In the genomic region with DNA sequence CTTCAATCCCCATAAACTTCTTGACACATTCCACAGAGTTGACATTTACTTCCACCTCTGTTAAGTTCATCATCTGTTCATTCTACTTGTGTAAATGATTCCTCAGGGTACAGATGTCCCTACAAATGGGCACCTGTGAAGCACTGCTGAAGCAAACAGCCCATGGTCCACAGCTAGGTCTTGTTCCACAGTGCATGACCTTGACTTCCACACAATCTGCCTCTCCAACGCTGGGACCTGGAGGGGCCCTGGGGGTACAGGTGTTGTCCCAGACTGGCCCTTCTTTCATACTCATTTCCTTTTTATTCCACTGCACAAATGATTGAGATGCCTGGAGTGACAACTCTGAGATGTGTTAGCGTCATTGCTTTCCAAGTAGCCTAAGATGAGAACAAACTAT, we compare ENCODE assay signal across 18 cellular contexts. TPM values are rescaled to one million over a fixed set of nuclear protein-coding genes. Genes with fewer than 3 reads are reported as not detected.
DNase-seq lines count a peak whose midpoint lies in the region; ATAC-seq, FAIRE-seq and TF ChIP-seq lines count a peak whose summit lies in the region.
"Had no signal": no experiment of that assay in that cellular context is flagged by ENCODE, and none has a peak within 500 bp of the region (broad histone marks: within the 10 kb centered on the region; RNA-seq: fewer than 3 reads in every experiment).

No MANE protein-coding gene starts in this region.

- no peak overlapping the region for H2BK15ac ChIP-seq in mesenchymal stem cell (ENCODE audit: low read depth, poor library complexity, severe bottlenecking)

- peak overlapping the region; percentile 13 for H3K27ac ChIP-seq in mesenchymal stem cell (ENCODE audit: low read length, poor library complexity, severe bottlenecking)
- H3K27ac ChIP-seq: C4-2B, GM23248 had no signal

- H3K79me1 ChIP-seq in mesenchymal stem cell (replicated peaks; ENCODE audit: low read length, poor library complexity, severe bottlenecking) = no peaks in the 10 kb centered on the region

- H3K9me3 Mint-ChIP-seq in chondrocyte (ENCODE audit: low read depth) = no peaks in the 10 kb centered on the region

- no peaks in the 10 kb centered on the region for H3K9me3 ChIP-seq in mesenchymal stem cell (ENCODE audit: control insufficient read depth, low read length)
- H3K9me3 ChIP-seq: HAP-1 had no signal

- no peaks in the 10 kb centered on the region for H3K27me3 Mint-ChIP-seq in chondrocyte (ENCODE audit: low read depth)
- H3K27me3 Mint-ChIP-seq: CD4-positive, alpha-beta memory T cell had no signal

- no peak for TF ChIP-seq CTCF in chondrocyte (IDR thresholded peaks at IDR 0.05)

- H4K8ac ChIP-seq in mesenchymal stem cell (ENCODE audit: low read length) = no peak overlapping the region

- H3K9ac ChIP-seq in mesenchymal stem cell (ENCODE audit: low read length) = no peak overlapping the region
- H3K9ac ChIP-seq: GM23248 had no signal

- DNase-seq in EL (peak; percentile 9), chondrocyte (ENCODE audit: low spot score) (no peak), mesenchymal stem cell (no peak), urothelium cell line (ENCODE audit: low spot score) (no peak), CD1c-positive myeloid dendritic cell (ENCODE audit: extremely low spot score) (no peak), HK-2 (ENCODE audit: unreplicated experiment) (no peak), Right ventricle myocardium superior (no peak)
- DNase-seq: ACHN; Calu3; CD4-positive, alpha-beta memory T cell; DMS79 treated with DMSO at 0.1 percent for 48 hours; GM23248 had no signal

- no peak for ATAC-seq in Right ventricle myocardium superior (ENCODE audit: poor library complexity)
- ATAC-seq: GM12878, K562 had no signal

- H3K4ac ChIP-seq in mesenchymal stem cell (ENCODE audit: low read depth in 1 of 2, low read length in 2 of 2) = no peak overlapping the region

- H3K4me2 ChIP-seq in mesenchymal stem cell (ENCODE audit: low read length, poor library complexity, severe bottlenecking) = no peak overlapping the region

- no peak overlapping the region for H2AFZ ChIP-seq in mesenchymal stem cell (ENCODE audit: low read depth, low read length)
- H2AFZ ChIP-seq: GM23248 had no signal

- H3K36me3 Mint-ChIP-seq in chondrocyte (ENCODE audit: low read depth) = no peaks in the 10 kb centered on the region
- H3K36me3 Mint-ChIP-seq: CD4-positive, alpha-beta memory T cell had no signal

- peaks cover 4% of the 10 kb centered on the region for H3K4me1 ChIP-seq in mesenchymal stem cell (ENCODE audit: control insufficient read depth, insufficient read depth, low read depth, low read length)
- H3K4me1 ChIP-seq: HAP-1 had no signal

- H3K4me1 Mint-ChIP-seq in chondrocyte (ENCODE audit: low read depth) = peaks cover 66% of the 10 kb centered on the region
- H3K4me1 Mint-ChIP-seq: CD4-positive, alpha-beta memory T cell had no signal

- H2BK120ac ChIP-seq in mesenchymal stem cell (ENCODE audit: low read depth, low read length) = no peak overlapping the region

- H3K14ac ChIP-seq in mesenchymal stem cell (ENCODE audit: low read length in 2 of 2) = no peak overlapping the region

- no peak overlapping the region for H2BK5ac ChIP-seq in mesenchymal stem cell (ENCODE audit: low read depth, low read length, poor library complexity, severe bottlenecking)

- FAIRE-seq in urothelium cell line (lab: Jason Lieb, UNC) = peak; percentile 55
- FAIRE-seq: GM12878, K562 had no signal

- no peak overlapping the region for H2AK5ac ChIP-seq in mesenchymal stem cell (ENCODE audit: low read length, severe bottlenecking)

- H3K4me3 Mint-ChIP-seq in chondrocyte (ENCODE audit: unreplicated experiment) = no peak overlapping the region
- H3K4me3 Mint-ChIP-seq: CD4-positive, alpha-beta memory T cell had no signal

- no peak overlapping the region for H3K4me3 ChIP-seq in mesenchymal stem cell (ENCODE audit: insufficient read depth in 1 of 2, low read depth in 1 of 2, low read length in 2 of 2)
- H3K4me3 ChIP-seq: GM12878, GM23248, HAP-1, K562 had no signal

- intact Hi-C loops in Right ventricle myocardium superior (cut with DNase I) = no loop called here

- H3K27me3 ChIP-seq in mesenchymal stem cell (ENCODE audit: control insufficient read depth in 1 of 2, insufficient read depth in 1 of 2, low read length in 2 of 2) = peaks cover 0 to 3% of the 10 kb centered on the region in 2 experiments

- WGBS in mesenchymal stem cell = 100% methylated on average over 2 of the region's 2 CpGs

- H3K27ac Mint-ChIP-seq in chondrocyte (ENCODE audit: unreplicated experiment) = peak overlapping the region; percentile 82
- H3K27ac Mint-ChIP-seq: CD4-positive, alpha-beta memory T cell had no signal

- H4K91ac ChIP-seq in mesenchymal stem cell (ENCODE audit: low read length) = no peak overlapping the region

- H3K23ac ChIP-seq in mesenchymal stem cell (ENCODE audit: low read length in 2 of 2) = peak overlapping the region in 1 of 2 experiments; percentile 23

- H3K36me3 ChIP-seq in mesenchymal stem cell (ENCODE audit: control insufficient read depth in 1 of 2, insufficient read depth in 2 of 2, low read depth in 1 of 2, low read length in 2 of 2) = no peaks in the 10 kb centered on the region
- H3K36me3 ChIP-seq: HAP-1 had no signal

- peak overlapping the region in 1 of 2 experiments; percentile 12 for H2BK12ac ChIP-seq in mesenchymal stem cell (ENCODE audit: low read length in 2 of 2)

- H3K18ac ChIP-seq in mesenchymal stem cell (ENCODE audit: low read depth in 1 of 2, low read length in 2 of 2) = peak overlapping the region in 1 of 2 experiments; percentile 31

RNA-seq across cellular contexts. Expression of gene PIEZO2, which starts 31.3 kb away (rescaled TPM):
- 115 to 147 TPM (median 142 TPM) in 3 replicates for total RNA-seq in chondrocyte
- 87.2 TPM for polyA plus RNA-seq in mesenchymal stem cell (2013, experiment 1 of 2)
- 82.9 TPM for polyA plus RNA-seq in mesenchymal stem cell (2013, experiment 2 of 2)
- total RNA-seq in Right ventricle myocardium superior = 0.32 TPM
- total RNA-seq: CD4-positive, alpha-beta memory T cell; G401; HT-29 had no signal
- polyA plus RNA-seq: CD4-positive, alpha-beta memory T cell had no signal

Comparison
In these comparisons a context has a peak if more than half of its experiments do, and no peak if none do; other contexts are left out.
1. RNA of gene PIEZO2, which starts 31.3 kb away (total RNA-seq): 115 to 147 TPM in chondrocyte; 0.32 TPM in Right ventricle myocardium superior (single experiment); every median in the first group is over 10 times any median in the second.